Comparison of ENCODE assay signal across 1 cellular context in the genomic region with DNA sequence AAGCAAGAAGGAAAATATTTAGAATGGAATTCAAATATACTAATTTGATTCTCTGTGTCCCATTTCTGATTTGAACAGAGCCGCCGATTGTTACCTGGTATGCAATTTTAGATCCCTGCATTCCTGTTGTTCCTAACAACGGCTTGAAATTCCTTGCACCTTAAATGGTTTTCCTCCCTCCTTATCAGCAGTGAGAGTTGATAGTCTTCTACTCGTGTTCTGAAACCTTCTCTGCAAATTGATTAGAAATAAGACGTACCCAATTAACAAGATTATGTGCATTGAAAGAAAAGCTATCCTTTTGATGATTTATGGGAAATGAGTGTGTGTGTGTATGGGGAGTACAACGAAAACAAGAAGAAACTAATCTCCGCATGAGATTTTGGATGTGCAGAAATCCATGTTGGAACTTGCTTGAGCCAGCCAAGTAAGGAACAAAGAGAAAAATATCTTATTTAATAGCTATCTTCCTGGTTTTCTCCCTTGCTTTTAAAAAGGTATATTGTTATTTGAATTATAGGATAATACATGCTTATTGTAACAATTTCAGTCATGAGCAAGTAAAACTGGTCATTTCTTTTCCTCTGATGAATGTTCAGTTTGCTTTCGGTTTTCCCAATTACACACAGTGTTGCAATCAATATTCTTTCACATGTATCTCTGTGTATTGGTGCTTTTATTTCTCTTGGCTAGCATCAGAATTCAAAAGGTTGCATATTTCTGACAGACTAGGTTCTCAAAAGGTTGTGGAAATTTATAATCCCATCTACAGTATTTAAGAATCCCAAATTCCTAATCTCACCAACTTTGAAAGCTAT.
TF ChIP-seq lines count a peak whose summit lies in the region.

No MANE protein-coding gene starts in this region.

TF ChIP-seq in HepG2, 621 proteins besides CTCF, POLR2A, EP300 and RAD21 (continued from another document):
- TF ChIP-seq, protein P1, sequence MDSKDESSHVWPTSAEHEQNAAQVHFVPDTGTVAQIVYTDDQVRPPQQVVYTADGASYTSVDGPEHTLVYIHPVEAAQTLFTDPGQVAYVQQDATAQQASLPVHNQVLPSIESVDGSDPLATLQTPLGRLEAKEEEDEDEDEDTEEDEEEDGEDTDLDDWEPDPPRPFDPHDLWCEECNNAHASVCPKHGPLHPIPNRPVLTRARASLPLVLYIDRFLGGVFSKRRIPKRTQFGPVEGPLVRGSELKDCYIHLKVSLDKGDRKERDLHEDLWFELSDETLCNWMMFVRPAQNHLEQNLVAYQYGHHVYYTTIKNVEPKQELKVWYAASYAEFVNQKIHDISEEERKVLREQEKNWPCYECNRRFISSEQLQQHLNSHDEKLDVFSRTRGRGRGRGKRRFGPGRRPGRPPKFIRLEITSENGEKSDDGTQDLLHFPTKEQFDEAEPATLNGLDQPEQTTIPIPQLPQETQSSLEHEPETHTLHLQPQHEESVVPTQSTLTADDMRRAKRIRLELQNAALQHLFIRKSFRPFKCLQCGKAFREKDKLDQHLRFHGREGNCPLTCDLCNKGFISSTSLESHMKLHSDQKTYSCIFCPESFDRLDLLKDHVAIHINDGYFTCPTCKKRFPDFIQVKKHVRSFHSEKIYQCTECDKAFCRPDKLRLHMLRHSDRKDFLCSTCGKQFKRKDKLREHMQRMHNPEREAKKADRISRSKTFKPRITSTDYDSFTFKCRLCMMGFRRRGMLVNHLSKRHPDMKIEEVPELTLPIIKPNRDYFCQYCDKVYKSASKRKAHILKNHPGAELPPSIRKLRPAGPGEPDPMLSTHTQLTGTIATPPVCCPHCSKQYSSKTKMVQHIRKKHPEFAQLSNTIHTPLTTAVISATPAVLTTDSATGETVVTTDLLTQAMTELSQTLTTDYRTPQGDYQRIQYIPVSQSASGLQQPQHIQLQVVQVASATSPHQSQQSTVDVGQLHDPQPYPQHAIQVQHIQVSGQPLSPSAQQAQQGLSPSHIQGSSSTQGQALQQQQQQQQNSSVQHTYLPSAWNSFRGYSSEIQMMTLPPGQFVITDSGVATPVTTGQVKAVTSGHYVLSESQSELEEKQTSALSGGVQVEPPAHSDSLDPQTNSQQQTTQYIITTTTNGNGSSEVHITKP (CRISPR knock-in tag; IDR thresholded peaks at IDR 0.05; ENCODE audit: low read depth) = 0 out of 2 replicates have a peak, but pooled peaks have one; percentile 1
- TF ChIP-seq HOXD1 (CRISPR knock-in tag; IDR thresholded peaks at IDR 0.05) = no peak
- TF ChIP-seq, protein P2, sequence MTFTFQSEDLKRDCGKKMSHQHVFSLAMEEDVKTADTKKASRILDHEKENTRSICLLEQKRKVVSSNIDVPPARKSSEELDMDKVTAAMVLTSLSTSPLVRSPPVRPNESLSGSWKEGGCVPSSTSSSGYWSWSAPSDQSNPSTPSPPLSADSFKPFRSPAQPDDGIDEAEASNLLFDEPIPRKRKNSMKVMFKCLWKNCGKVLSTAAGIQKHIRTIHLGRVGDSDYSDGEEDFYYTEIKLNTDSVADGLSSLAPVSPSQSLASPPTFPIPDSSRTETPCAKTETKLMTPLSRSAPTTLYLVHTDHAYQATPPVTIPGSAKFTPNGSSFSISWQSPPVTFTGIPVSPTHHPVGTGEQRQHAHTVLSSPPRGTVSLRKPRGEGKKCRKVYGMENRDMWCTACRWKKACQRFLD (CRISPR knock-in tag; IDR thresholded peaks at IDR 0.05; ENCODE audit: borderline replicate concordance) = no peak
- no peak for TF ChIP-seq YEATS4 (CRISPR knock-in tag; IDR thresholded peaks at IDR 0.05; ENCODE audit: borderline replicate concordance)
- TF ChIP-seq ZNF546 (CRISPR knock-in tag; conservative IDR thresholded peaks at IDR 0.05) = no peak
- no peak for TF ChIP-seq ZNF280D (CRISPR knock-in tag; IDR thresholded peaks at IDR 0.05)
- no peak for TF ChIP-seq EEA1 (CRISPR knock-in tag; IDR thresholded peaks at IDR 0.05; ENCODE audit: borderline replicate concordance)
- TF ChIP-seq ZNF572 (CRISPR knock-in tag; IDR thresholded peaks at IDR 0.05) = no peak
- TF ChIP-seq CEBPB (IDR thresholded peaks at IDR 0.05; ENCODE audit: borderline replicate concordance, low read depth, low read length) = peak; percentile 73
- no peak for TF ChIP-seq THAP11 (CRISPR knock-in tag; IDR thresholded peaks at IDR 0.05)
- no peak for TF ChIP-seq ZNF430 (CRISPR knock-in tag; IDR thresholded peaks at IDR 0.05)
- TF ChIP-seq TBX3 (IDR thresholded peaks at IDR 0.05; ENCODE audit: borderline replicate concordance) = no peak
- no peak for TF ChIP-seq GTF2F1 (IDR thresholded peaks at IDR 0.05; ENCODE audit: low read length)
- TF ChIP-seq ZNF451 (CRISPR knock-in tag; IDR thresholded peaks at IDR 0.05) = no peak
- TF ChIP-seq RORA (CRISPR knock-in tag; IDR thresholded peaks at IDR 0.05) = no peak
- no peak for TF ChIP-seq ZNF367 (CRISPR knock-in tag; IDR thresholded peaks at IDR 0.05; ENCODE audit: borderline replicate concordance)
